ENCODE assay signal across 10 cellular contexts in the genomic region with DNA sequence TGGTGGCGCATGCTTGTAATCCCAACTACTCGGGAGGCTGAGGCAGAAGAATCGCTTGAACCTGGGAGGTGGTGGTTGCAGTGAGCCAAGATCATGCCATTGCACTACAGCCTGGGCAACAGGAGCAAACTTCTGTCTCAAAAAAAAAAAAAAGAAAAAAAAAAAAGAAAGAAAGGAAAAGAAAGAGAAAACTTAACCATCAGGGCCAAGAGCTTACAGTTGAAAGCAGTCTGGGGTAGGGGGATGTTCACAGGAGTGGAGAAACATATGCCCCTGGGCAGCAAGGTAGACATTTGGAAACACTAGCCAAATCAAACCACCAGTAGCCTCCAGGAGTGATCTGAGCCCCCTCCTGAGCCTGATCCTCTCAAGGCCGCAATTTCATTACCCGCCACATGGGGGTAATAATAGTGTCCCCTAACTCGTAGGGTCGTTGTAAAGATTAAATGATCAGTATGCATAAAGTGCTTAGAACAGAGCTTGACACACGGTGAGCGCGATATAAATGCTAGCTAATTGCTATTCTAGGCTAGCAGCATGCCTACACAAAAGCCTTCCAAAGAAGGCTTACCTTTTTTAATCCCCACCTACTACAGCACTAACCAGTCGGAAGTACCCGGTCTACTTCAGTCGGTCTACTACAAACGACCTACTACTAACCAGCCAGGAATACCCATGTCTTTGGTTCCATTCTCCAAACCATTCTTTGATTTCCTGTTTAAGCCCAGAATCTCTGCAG.
DNase-seq lines count a peak whose midpoint lies in the region; ATAC-seq and TF ChIP-seq lines count a peak whose summit lies in the region.
"Had no signal": no experiment of that assay in that cellular context is flagged by ENCODE, and none has a peak within 500 bp of the region (broad histone marks: within the 10 kb centered on the region; RNA-seq: fewer than 3 reads in every experiment).

No MANE protein-coding gene starts in this region.

- peak; percentile 16 for DNase-seq in DMS114 treated with DMSO at 0.1 percent for 48 hours (lab: John Stamatoyannopoulos, UW; ENCODE audit: unreplicated experiment)
- DNase-seq in KBM-7: peak; percentile 9
- no peak for DNase-seq in chondrocyte (ENCODE audit: low spot score)
- DNase-seq in NCI-H1105 treated with DMSO at 0.1 percent for 48 hours (lab: John Stamatoyannopoulos, UW): no peak
- no peak for DNase-seq in DMS79 (lab: John Stamatoyannopoulos, UW)
- DNase-seq: NCI-H187, ovary, SW 1271 had no signal

- peaks cover 20% of the 10 kb centered on the region for H3K4me1 Mint-ChIP-seq in chondrocyte (ENCODE audit: low read depth)
- H3K4me1 Mint-ChIP-seq in nephron: peaks cover 17% of the 10 kb centered on the region

- no peaks in the 10 kb centered on the region for H3K36me3 Mint-ChIP-seq in chondrocyte (ENCODE audit: low read depth)
- peaks cover 17% of the 10 kb centered on the region for H3K36me3 Mint-ChIP-seq in nephron (ENCODE audit: low read depth)

- H3K27ac Mint-ChIP-seq in chondrocyte (ENCODE audit: unreplicated experiment): no peak overlapping the region
- H3K27ac Mint-ChIP-seq in nephron: peak overlapping the region in 2 of 3 experiments; percentile 52 to 84

- in situ Hi-C loops in KBM-7 (cut with MboI; ENCODE audit: low pct_unique_long_range_greater_than_20kb, low sequenced_read_pairs): no loop called here

- peaks cover 2% of the 10 kb centered on the region for H3K27me3 Mint-ChIP-seq in chondrocyte (ENCODE audit: low read depth)
- peaks cover 55% of the 10 kb centered on the region for H3K27me3 Mint-ChIP-seq in nephron (ENCODE audit: low read depth)

- peak; percentile 64 for TF ChIP-seq CTCF in chondrocyte (IDR thresholded peaks at IDR 0.05)
- TF ChIP-seq CTCF in nephron (IDR thresholded peaks at IDR 0.05; ENCODE audit: unreplicated experiment in 3 of 3): peak in 2 of 3 experiments; percentile 27 to 34

- no peak for ATAC-seq in HG02678 (IDR thresholded peaks at IDR 0.05; ENCODE audit: unreplicated experiment)

- H3K4me3 Mint-ChIP-seq in chondrocyte (ENCODE audit: unreplicated experiment) (no peak overlapping the region), nephron (peak overlapping the region; percentile 78 to 92 (median 80))

- H3K9me3 Mint-ChIP-seq in chondrocyte (ENCODE audit: low read depth) (no peaks in the 10 kb centered on the region), nephron (no peaks in the 10 kb centered on the region)

Comparison
In these comparisons a context has a peak if more than half of its experiments do, and no peak if none do; other contexts are left out.
1. DNase-seq: peak in DMS114 treated with DMSO at 0.1 percent for 48 hours (single experiment) and KBM-7 (single experiment); none in chondrocyte (single experiment), NCI-H1105 treated with DMSO at 0.1 percent for 48 hours (single experiment) and DMS79 (single experiment).